In genomic region chr16:12661656-12662172, GRCh38 we compare ENCODE assay signal across 11 cellular contexts.
DNase-seq lines count a peak whose midpoint lies in the region; ATAC-seq and TF ChIP-seq lines count a peak whose summit lies in the region.
"Had no signal": no experiment of that assay in that cellular context is flagged by ENCODE, and none has a peak within 500 bp of the region (broad histone marks: within the 10 kb centered on the region; RNA-seq: fewer than 3 reads in every experiment).

No MANE protein-coding gene starts in this region.

- TF ChIP-seq POLR2A in IMR-90 (IDR thresholded peaks at IDR 0.05; ENCODE audit: low read depth, low read length) (no peak), GM18505 (IDR thresholded peaks at IDR 0.05; ENCODE audit: borderline replicate concordance, extremely low read depth, insufficient read depth, insufficient read length) (no peak)

- no peak for TF ChIP-seq CTCF in IMR-90 (conservative IDR thresholded peaks at IDR 0.05; ENCODE audit: low read depth, low read length)
- no peak for TF ChIP-seq CTCF in CD8-positive, alpha-beta T cell (IDR thresholded peaks at IDR 0.05)

- H3K4me2 ChIP-seq in IMR-90 (ENCODE audit: low read depth, low read length): no peak overlapping the region

- BruUV-seq in IMR-90 (replicated peaks; lab: Mats Ljungman, UMichigan): no TSS peak

- ATAC-seq in IMR-90 (ENCODE audit: low read depth) (peak; percentile 54), GM18505 (IDR thresholded peaks at IDR 0.05; ENCODE audit: unreplicated experiment) (no peak)
- no peak for ATAC-seq in CD8-positive, alpha-beta T cell
- ATAC-seq: naive thymus-derived CD8-positive, alpha-beta T cell had no signal

- TF ChIP-seq RAD21 in IMR-90 (IDR thresholded peaks at IDR 0.05; ENCODE audit: low read length): no peak

- H2BK5ac ChIP-seq in IMR-90 (ENCODE audit: low read depth, low read length, poor library complexity, severe bottlenecking): no peak overlapping the region

- H4K91ac ChIP-seq in IMR-90 (ENCODE audit: insufficient read depth, low read depth, low read length): no peak overlapping the region

- no peak overlapping the region for H4K8ac ChIP-seq in IMR-90 (ENCODE audit: low read depth in 2 of 2, low read length in 2 of 2)

- H2AK9ac ChIP-seq in IMR-90 (replicated peaks; ENCODE audit: low read depth, low read length, poor library complexity): no peak overlapping the region

- H3K4ac ChIP-seq in IMR-90 (ENCODE audit: low read depth, low read length): no peak overlapping the region

- H3K27ac Mint-ChIP-seq in activated CD4-positive, alpha-beta memory T cell treated with anti-CD3 and anti-CD28 coated beads for 36 hours: no peak overlapping the region
- no peak overlapping the region for H3K27ac Mint-ChIP-seq in CD8-positive, alpha-beta T cell
- H3K27ac Mint-ChIP-seq: naive thymus-derived CD8-positive, alpha-beta T cell had no signal

- WGBS in IMR-90 (ENCODE audit: extremely low coverage in 2 of 2, insufficient read length in 1 of 2), 2 experiments: 21% methylated on average over 2 of the region's 10 CpGs; no CpG with 5 or more reads in 1 of the 2 experiments

- H3K4me3 Mint-ChIP-seq in activated CD4-positive, alpha-beta memory T cell treated with anti-CD3 and anti-CD28 coated beads for 36 hours: no peak overlapping the region
- H3K4me3 Mint-ChIP-seq in CD8-positive, alpha-beta T cell: no peak overlapping the region
- H3K4me3 Mint-ChIP-seq: naive thymus-derived CD8-positive, alpha-beta T cell had no signal

- H3K9me1 ChIP-seq in IMR-90 (ENCODE audit: insufficient read depth, low read length): no peaks in the 10 kb centered on the region

- H2AFZ ChIP-seq in IMR-90 (replicated peaks; ENCODE audit: low read length, poor library complexity): peak overlapping the region; percentile 36

- H3K27me3 Mint-ChIP-seq in activated CD4-positive, alpha-beta memory T cell treated with anti-CD3 and anti-CD28 coated beads for 36 hours: no peaks in the 10 kb centered on the region
- no peaks in the 10 kb centered on the region for H3K27me3 Mint-ChIP-seq in CD8-positive, alpha-beta T cell (ENCODE audit: low read depth)

- no peak overlapping the region for H3K56ac ChIP-seq in IMR-90 (ENCODE audit: extremely low read depth, insufficient read depth, low read length)

- H2BK15ac ChIP-seq in IMR-90 (ENCODE audit: low read depth, low read length): no peak overlapping the region

- intact Hi-C loops in IMR-90 (cut with micrococcal nuclease): no loop called here
- intact Hi-C loops in activated CD4-positive, alpha-beta memory T cell treated with anti-CD3 and anti-CD28 coated beads for 36 hours (cut with micrococcal nuclease): no loop called here
- intact Hi-C loops in CD8-positive, alpha-beta T cell (cut with DNase I, micrococcal nuclease): no loop called here

- no peak overlapping the region for H3K4me3 ChIP-seq in IMR-90 (ENCODE audit: insufficient read depth, low read depth, low read length)
- H3K4me3 ChIP-seq in CD8-positive, alpha-beta T cell (ENCODE audit: low read depth, low read length): no peak overlapping the region

- peaks cover 18% of the 10 kb centered on the region for H3K9me3 Mint-ChIP-seq in activated CD4-positive, alpha-beta memory T cell treated with anti-CD3 and anti-CD28 coated beads for 36 hours
- peaks cover 13% of the 10 kb centered on the region for H3K9me3 Mint-ChIP-seq in CD8-positive, alpha-beta T cell

- CTCF ChIA-PET in IMR-90 (lab: Yijun Ruan, JAX): no interaction called here
- CTCF ChIA-PET in activated CD4-positive, alpha-beta memory T cell treated with anti-CD3 and anti-CD28 coated beads for 36 hours (lab: Charles Lee): interaction anchor here (0.5 kb wide), 1 partner anchor 610 kb away, joined by 3 read pairs; no protein-coding TSS in a partner anchor
- CTCF ChIA-PET in CD8-positive, alpha-beta T cell (lab: Charles Lee): no interaction called here

- H3K4me1 ChIP-seq in IMR-90 (ENCODE audit: control insufficient read depth, insufficient read depth, low read length): no peaks in the 10 kb centered on the region
- H3K4me1 ChIP-seq in CD8-positive, alpha-beta T cell (ENCODE audit: insufficient read depth, low read length): no peaks in the 10 kb centered on the region

- POLR2A ChIA-PET in IMR-90 (lab: Charles Lee; ENCODE audit: unreplicated experiment): no interaction called here
- POLR2A ChIA-PET in activated CD4-positive, alpha-beta memory T cell treated with anti-CD3 and anti-CD28 coated beads for 36 hours (lab: Charles Lee): no interaction called here
- POLR2A ChIA-PET in CD8-positive, alpha-beta T cell (lab: Charles Lee): no interaction called here

- no peak overlapping the region for H3K9ac ChIP-seq in IMR-90 (ENCODE audit: low read depth, low read length)

- H3K9me3 ChIP-seq in IMR-90 (ENCODE audit: control insufficient read depth, insufficient read depth, low read length): no peaks in the 10 kb centered on the region
- H3K9me3 ChIP-seq in CD8-positive, alpha-beta T cell (ENCODE audit: low read length): no peaks in the 10 kb centered on the region

- no peak overlapping the region for H3K14ac ChIP-seq in IMR-90 (replicated peaks; ENCODE audit: low read depth, low read length)

- H2BK120ac ChIP-seq in IMR-90 (ENCODE audit: low read depth, low read length): no peak overlapping the region

- DNase-seq in CMK (ENCODE audit: low read depth) (peak; percentile 22), IMR-90 (peak; percentile 13), iPS-NIHi11 (ENCODE audit: low spot score) (peak; percentile 80), NCI-H1105 treated with DMSO at 0.1 percent for 48 hours (lab: John Stamatoyannopoulos, UW) (no peak)
- DNase-seq in activated CD4-positive, alpha-beta memory T cell treated with anti-CD3 and anti-CD28 coated beads for 36 hours: peak; percentile 23
- DNase-seq in CD8-positive, alpha-beta T cell: no peak
- DNase-seq in effector CD4-positive, alpha-beta T cell: no peak
- DNase-seq: activated CD4-positive, CD25-positive, alpha-beta regulatory T cell; NCI-H1436 had no signal

- H2AK5ac ChIP-seq in IMR-90 (ENCODE audit: low read depth, low read length): no peak overlapping the region

- H2BK20ac ChIP-seq in IMR-90 (ENCODE audit: low read depth, low read length): no peak overlapping the region

- dilution Hi-C loops in IMR-90 (cut with HindIII; ENCODE audit: low sequenced_read_pairs, unreplicated experiment): no loop called here

- no peaks in the 10 kb centered on the region for H3K4me1 Mint-ChIP-seq in activated CD4-positive, alpha-beta memory T cell treated with anti-CD3 and anti-CD28 coated beads for 36 hours (ENCODE audit: low read depth)
- no peaks in the 10 kb centered on the region for H3K4me1 Mint-ChIP-seq in CD8-positive, alpha-beta T cell (ENCODE audit: low read depth)

- H4K20me1 ChIP-seq in IMR-90 (ENCODE audit: insufficient read depth, low read length): no peaks in the 10 kb centered on the region

- no peak overlapping the region for H3K18ac ChIP-seq in IMR-90 (ENCODE audit: low read depth, low read length)

- no peak overlapping the region for H3K27ac ChIP-seq in IMR-90 (ENCODE audit: insufficient read depth, low read length)
- H3K27ac ChIP-seq in CD8-positive, alpha-beta T cell (ENCODE audit: low read depth, low read length): no peak overlapping the region

- no peaks in the 10 kb centered on the region for H3K27me3 ChIP-seq in IMR-90 (ENCODE audit: control insufficient read depth, insufficient read depth, low read length)
- no peaks in the 10 kb centered on the region for H3K27me3 ChIP-seq in CD8-positive, alpha-beta T cell (ENCODE audit: insufficient read depth, low read length)

- H3K79me1 ChIP-seq in IMR-90 (ENCODE audit: low read depth in 1 of 2, low read length in 2 of 2): no peaks in the 10 kb centered on the region

- in situ Hi-C loops in IMR-90 (cut with MboI; ENCODE audit: low sequenced_read_pairs): no loop called here

- H3K23ac ChIP-seq in IMR-90 (ENCODE audit: low read depth, low read length): no peak overlapping the region

- no peak overlapping the region for H4K5ac ChIP-seq in IMR-90 (ENCODE audit: low read depth, low read length)

- peaks cover 31% of the 10 kb centered on the region for H3K36me3 Mint-ChIP-seq in activated CD4-positive, alpha-beta memory T cell treated with anti-CD3 and anti-CD28 coated beads for 36 hours
- H3K36me3 Mint-ChIP-seq in CD8-positive, alpha-beta T cell: peaks cover 29% of the 10 kb centered on the region

- H3K36me3 ChIP-seq in IMR-90 (ENCODE audit: control insufficient read depth, insufficient read depth, low read length): no peaks in the 10 kb centered on the region
- H3K36me3 ChIP-seq in CD8-positive, alpha-beta T cell (ENCODE audit: insufficient read depth, low read length): no peaks in the 10 kb centered on the region

TF ChIP-seq in IMR-90, 13 proteins besides CTCF, POLR2A, EP300 and RAD21:
- TF ChIP-seq BHLHE40 (IDR thresholded peaks at IDR 0.05; ENCODE audit: low read depth, low read length) (no peak), NFE2L2 (IDR thresholded peaks at IDR 0.05; ENCODE audit: low read depth, low read length) (no peak), RCOR1 (IDR thresholded peaks at IDR 0.05; ENCODE audit: insufficient replicate concordance, low read length) (no peak), CEBPB (IDR thresholded peaks at IDR 0.05; ENCODE audit: low read depth, low read length) (no peak), RFX5 (IDR thresholded peaks at IDR 0.05; ENCODE audit: low read depth, low read length) (no peak), CHD1 (IDR thresholded peaks at IDR 0.05; ENCODE audit: low read depth, low read length) (no peak), ELK1 (IDR thresholded peaks at IDR 0.05; ENCODE audit: borderline replicate concordance, low read depth, low read length) (no peak), MXI1 (IDR thresholded peaks at IDR 0.05; ENCODE audit: borderline replicate concordance, low read depth, low read length) (no peak)
TF ChIP-seq in IMR-90: peak in this region for 0.

Comparison
In these comparisons a context has a peak if more than half of its experiments do, and no peak if none do; other contexts are left out.
1. DNase-seq: peak in CMK (single experiment), IMR-90 (single experiment), activated CD4-positive, alpha-beta memory T cell treated with anti-CD3 and anti-CD28 coated beads for 36 hours (single experiment) and iPS-NIHi11 (single experiment); none in CD8-positive, alpha-beta T cell (0 of 7), NCI-H1105 treated with DMSO at 0.1 percent for 48 hours (single experiment) and effector CD4-positive, alpha-beta T cell (single experiment).